Comparison of ENCODE assay signal across 17 cellular contexts in the genomic region with DNA sequence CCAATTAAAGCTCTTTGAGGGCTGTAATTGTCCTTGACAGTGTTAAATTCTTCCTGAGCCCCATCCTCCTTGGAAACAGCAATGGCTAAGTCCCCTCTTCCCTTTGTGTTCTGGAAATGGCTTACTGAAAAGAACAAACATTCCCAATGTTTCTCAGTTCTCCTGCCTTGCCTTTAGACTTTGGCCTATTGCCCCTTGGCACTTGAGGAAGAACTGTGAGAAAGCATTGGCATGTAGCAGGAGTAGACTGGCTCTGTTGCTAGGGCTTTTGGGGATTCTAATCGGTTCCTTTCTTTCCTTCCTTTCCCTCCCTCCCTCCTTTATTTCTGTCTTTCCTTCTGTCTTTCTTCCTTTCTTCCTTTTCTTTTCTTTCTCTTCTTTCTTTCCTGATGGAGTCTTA.
"Had no signal": no experiment of that assay in that cellular context is flagged by ENCODE, and none has a peak within 500 bp of the region (broad histone marks: within the 10 kb centered on the region; RNA-seq: fewer than 3 reads in every experiment).

No MANE protein-coding gene starts in this region.

- H3K4me1 ChIP-seq: foreskin keratinocyte, neural progenitor cell, suprapubic skin, tibial artery, upper lobe of left lung, vagina had no signal

- DNase-seq: dermis blood vessel endothelial cell; foreskin keratinocyte; head of caudate nucleus; hippocampal formation; natural killer cell; ovary; right cardiac atrium; stimulated activated CD4-positive, alpha-beta T cell treated with anti-CD3 and anti-CD28 coated beads, Interleukin-4, amount 100 ng/mL, for 1 hour; stimulated activated CD8-positive, alpha-beta memory T cell treated with anti-CD3 and anti-CD28 coated beads, Interleukin-4, amount 100 ng/mL, for 48 hours; stimulated activated naive CD8-positive, alpha-beta T cell treated with anti-CD3 and anti-CD28 coated beads, Interleukin-15, Interleukin-2, amounts not matched to agents 100 U/mL and 50 U/mL, for 24 hours; tibial artery; upper lobe of left lung had no signal

- H3K36me3 ChIP-seq: neural progenitor cell, ovary, suprapubic skin, tibial artery, upper lobe of left lung, vagina had no signal

- H3K9me3 ChIP-seq: ovary, suprapubic skin, tibial artery, vagina had no signal

- H3K27ac ChIP-seq: foreskin keratinocyte, neural progenitor cell, ovary, suprapubic skin, upper lobe of left lung, vagina had no signal

- H3K9ac ChIP-seq: neural progenitor cell had no signal

- FAIRE-seq: colon had no signal

- H3K4me3 ChIP-seq: neural progenitor cell, ovary, suprapubic skin, tibial artery, upper lobe of left lung, vagina had no signal

- H2AFZ ChIP-seq: neural progenitor cell had no signal

- H3K27me3 ChIP-seq: neural progenitor cell, ovary, suprapubic skin, tibial artery, upper lobe of left lung, vagina had no signal

- ATAC-seq: foreskin keratinocyte; natural killer cell; right cardiac atrium; stimulated activated effector memory CD8-positive, alpha-beta T cell treated with anti-CD3 and anti-CD28 coated beads, Interleukin-12 subunit alpha, Interleukin-12 subunit beta, amount 100 ng/mL, for 72 hours; stimulated activated naive CD8-positive, alpha-beta T cell treated with anti-CD3 and anti-CD28 coated beads, Interleukin-15, Interleukin-2, amounts not matched to agents 100 U/mL and 50 U/mL, for 24 hours had no signal

- H3K4me2 ChIP-seq: neural progenitor cell had no signal
